In the genomic region with DNA sequence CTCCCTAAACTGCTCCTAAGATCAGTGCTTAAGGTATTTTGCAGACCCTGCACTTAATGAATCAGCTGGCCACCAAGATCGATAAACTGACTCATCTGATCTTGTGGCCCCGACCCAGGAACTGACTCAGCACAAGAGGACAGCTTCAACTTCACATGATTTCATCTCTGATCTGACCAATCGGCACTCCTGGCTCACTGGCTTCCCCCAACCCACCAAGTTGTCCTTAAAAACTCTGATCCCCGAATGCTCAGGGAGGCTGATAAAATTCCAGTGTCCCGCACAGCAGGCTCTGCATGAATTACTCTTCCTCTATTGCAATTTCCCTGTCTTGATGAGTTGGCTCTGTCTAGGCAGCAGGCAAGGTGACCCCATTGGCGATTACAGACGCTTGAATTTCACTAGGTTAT, we compare ENCODE assay signal across 14 cellular contexts. TPM values are rescaled to one million over a fixed set of nuclear protein-coding genes. Genes with fewer than 3 reads are reported as not detected.
DNase-seq lines count a peak whose midpoint lies in the region; ATAC-seq and TF ChIP-seq lines count a peak whose summit lies in the region.
"Had no signal": no experiment of that assay in that cellular context is flagged by ENCODE, and none has a peak within 500 bp of the region (broad histone marks: within the 10 kb centered on the region; RNA-seq: fewer than 3 reads in every experiment).

No MANE protein-coding gene starts in this region.

- no peaks in the 10 kb centered on the region for H3K4me1 ChIP-seq in breast epithelium
- no peaks in the 10 kb centered on the region for H3K4me1 ChIP-seq in upper lobe of left lung
- H3K4me1 ChIP-seq: pancreas, uterus had no signal

- H3K9ac ChIP-seq in SK-N-MC (ENCODE audit: insufficient read length): no peak overlapping the region

- peaks cover 6% of the 10 kb centered on the region for H3K4me1 Mint-ChIP-seq in MCF 10A (ENCODE audit: insufficient read depth, unreplicated experiment)

- H3K27me3 Mint-ChIP-seq in MCF 10A (ENCODE audit: insufficient read depth, unreplicated experiment): no peaks in the 10 kb centered on the region
- H3K27me3 Mint-ChIP-seq: activated T-cell treated with anti-CD3 and anti-CD28 coated beads, Interleukin-2, amount 50 U/mL, for 24 hours had no signal

- CTCF ChIA-PET in MCF 10A (lab: Yijun Ruan, JAX): interaction anchor here (0.7 kb wide), 1 partner anchor 214 kb away, joined by 3 read pairs; no protein-coding TSS in a partner anchor

- no peak overlapping the region for H3K27ac Mint-ChIP-seq in MCF 10A (ENCODE audit: low read depth, unreplicated experiment)
- H3K27ac Mint-ChIP-seq: activated T-cell treated with anti-CD3 and anti-CD28 coated beads, Interleukin-2, amount 50 U/mL, for 24 hours had no signal

- TF ChIP-seq EP300 in upper lobe of left lung (IDR thresholded peaks at IDR 0.05): no peak

- H3K4me3 ChIP-seq in breast epithelium (no peak overlapping the region), SK-N-MC (0 out of 2 replicates have a peak overlapping the region, but pooled peaks have one; percentile 4), upper lobe of left lung (no peak overlapping the region)
- H3K4me3 ChIP-seq: pancreas, uterus had no signal

- H3K27ac ChIP-seq in breast epithelium (no peak overlapping the region), SK-N-MC (no peak overlapping the region), upper lobe of left lung (no peak overlapping the region)
- H3K27ac ChIP-seq: pancreas, uterus had no signal

- H3K9me3 ChIP-seq in breast epithelium: no peaks in the 10 kb centered on the region
- H3K9me3 ChIP-seq in SK-N-MC (ENCODE audit: low read depth, low read length): no peaks in the 10 kb centered on the region
- H3K9me3 ChIP-seq in upper lobe of left lung: no peaks in the 10 kb centered on the region
- H3K9me3 ChIP-seq: pancreas, uterus had no signal

- H3K36me3 Mint-ChIP-seq in MCF 10A (ENCODE audit: insufficient read depth, unreplicated experiment): no peaks in the 10 kb centered on the region

- no peak for TF ChIP-seq POLR2A in breast epithelium (IDR thresholded peaks at IDR 0.05)
- TF ChIP-seq POLR2A in upper lobe of left lung (IDR thresholded peaks at IDR 0.05): no peak

- peak; percentile 35 for DNase-seq in MCF 10A (ENCODE audit: unreplicated experiment)
- DNase-seq in breast epithelium (ENCODE audit: low spot score in 2 of 2): no peak
- DNase-seq in SK-N-MC (ENCODE audit: low read depth, low spot score): no peak
- DNase-seq in fibroblast of peridontal ligament (ENCODE audit: extremely low read depth): peak; percentile 10
- DNase-seq in activated T-cell treated with anti-CD3 and anti-CD28 coated beads, Interleukin-2, amount 50 U/mL, for 1 hour: no peak
- DNase-seq in left colon: no peak
- no peak for DNase-seq in upper lobe of left lung
- DNase-seq in medulla oblongata (ENCODE audit: extremely low spot score): no peak
- DNase-seq: activated T-cell treated with anti-CD3 and anti-CD28 coated beads, Interleukin-2, amount 50 U/mL, for 24 hours; DMS79; Kasumi-1; uterus had no signal

- no peaks in the 10 kb centered on the region for H3K9me3 Mint-ChIP-seq in MCF 10A (ENCODE audit: unreplicated experiment)
- H3K9me3 Mint-ChIP-seq: activated T-cell treated with anti-CD3 and anti-CD28 coated beads, Interleukin-2, amount 50 U/mL, for 24 hours had no signal

- ATAC-seq in left colon (no peak), upper lobe of left lung (ENCODE audit: low FRiP score in 2 of 2) (no peak)
- ATAC-seq: pancreas had no signal

- WGBS in upper lobe of left lung, 2 donors: 62 to 65% methylated on average over 7 of the region's 7 CpGs

- H3K27me3 ChIP-seq in breast epithelium (no peaks in the 10 kb centered on the region), upper lobe of left lung (no peaks in the 10 kb centered on the region)
- H3K27me3 ChIP-seq: pancreas, uterus had no signal

- TF ChIP-seq CTCF in MCF 10A (IDR thresholded peaks at IDR 0.05; ENCODE audit: unreplicated experiment) (no peak), breast epithelium (IDR thresholded peaks at IDR 0.05) (no peak), upper lobe of left lung (IDR thresholded peaks at IDR 0.05) (no peak)

- no TSS peak for BruUV-seq in MCF 10A (replicated peaks; lab: Mats Ljungman, UMichigan)

- POLR2A ChIA-PET in MCF 10A (lab: Yijun Ruan, JAX): interaction anchor here (0.7 kb wide), 2 partner anchors 9 to 25 kb away, joined by 3 read pairs; partner anchors contain the start of gene EIF2B5

- intact Hi-C loops in MCF 10A (cut with micrococcal nuclease): no loop called here
- intact Hi-C loops in breast epithelium (cut with DNase I; ENCODE audit: low total_unique reads): no loop called here
- intact Hi-C loops in left colon (cut with DNase I, micrococcal nuclease): no loop called here

- H3K36me3 ChIP-seq in breast epithelium (no peaks in the 10 kb centered on the region), SK-N-MC (ENCODE audit: insufficient read depth, low read length) (no peaks in the 10 kb centered on the region), upper lobe of left lung (no peaks in the 10 kb centered on the region)
- H3K36me3 ChIP-seq: pancreas, uterus had no signal

- H3K4me3 Mint-ChIP-seq in MCF 10A (ENCODE audit: unreplicated experiment): no peak overlapping the region
- H3K4me3 Mint-ChIP-seq: activated T-cell treated with anti-CD3 and anti-CD28 coated beads, Interleukin-2, amount 50 U/mL, for 24 hours had no signal

RNA-seq across cellular contexts. Expression of gene HTR3E, which starts 13.5 kb away (rescaled TPM):
- total RNA-seq in MCF 10A (2022) (not detected in 2 replicates), breast epithelium (not detected), left colon (under 1 TPM; 0.50 to 0.70 TPM), upper lobe of left lung (not detected)
- total RNA-seq: lung microvascular endothelial cell, uterus had no signal

RNA-seq across cellular contexts. Expression of gene EIF2B5, which starts 24.8 kb away (rescaled TPM):
- 33.8 and 36.1 TPM in 2 replicates for total RNA-seq in MCF 10A (2022)
- total RNA-seq in breast epithelium: 10 to 100 TPM; 37.3 to 62.3 (median 50.1) TPM
- 10 to 100 TPM; 32.6 to 40.8 TPM for total RNA-seq in left colon
- 10 to 100 TPM; 31.4 to 37.6 (median 34.2) TPM for total RNA-seq in upper lobe of left lung

RNA-seq across cellular contexts. Expression of gene DVL3, which starts 44.9 kb away (rescaled TPM):
- 73.4 and 74.5 TPM in 2 replicates for total RNA-seq in MCF 10A (2022)
- 10 to 100 TPM; 35.7 to 40.2 (median 36.1) TPM for total RNA-seq in breast epithelium
- total RNA-seq in left colon: 10 to 100 TPM; 63.2 to 66.3 TPM
- 100 to 1,000 TPM in 1 of 6 donors, 10 to 100 TPM in 5; 36.5 to 106 (median 62.8) TPM for total RNA-seq in upper lobe of left lung

RNA-seq across cellular contexts. Expression of gene HTR3C, which starts 57.5 kb away (rescaled TPM):
- total RNA-seq in MCF 10A (2022): not detected in 2 replicates
- total RNA-seq in breast epithelium: not detected
- total RNA-seq in left colon: not detected
- 1 to 10 TPM in 2 of 6 donors, under 1 TPM in 2, not detected in 2; 0.23 to 2.4 (median 1.5) TPM for total RNA-seq in upper lobe of left lung
- total RNA-seq: lung microvascular endothelial cell, pancreas had no signal

Comparison
In these comparisons a context has a peak if more than half of its experiments do, and no peak if none do; other contexts are left out.
1. DNase-seq: peak in MCF 10A (single experiment) and fibroblast of peridontal ligament (single experiment); none in breast epithelium (0 of 2), SK-N-MC (single experiment), activated T-cell treated with anti-CD3 and anti-CD28 coated beads, Interleukin-2, amount 50 U/mL, for 1 hour (single experiment), left colon (0 of 2), upper lobe of left lung (0 of 2) and medulla oblongata (single experiment).